1 cellular context compared by ENCODE assay signal in the genomic region with DNA sequence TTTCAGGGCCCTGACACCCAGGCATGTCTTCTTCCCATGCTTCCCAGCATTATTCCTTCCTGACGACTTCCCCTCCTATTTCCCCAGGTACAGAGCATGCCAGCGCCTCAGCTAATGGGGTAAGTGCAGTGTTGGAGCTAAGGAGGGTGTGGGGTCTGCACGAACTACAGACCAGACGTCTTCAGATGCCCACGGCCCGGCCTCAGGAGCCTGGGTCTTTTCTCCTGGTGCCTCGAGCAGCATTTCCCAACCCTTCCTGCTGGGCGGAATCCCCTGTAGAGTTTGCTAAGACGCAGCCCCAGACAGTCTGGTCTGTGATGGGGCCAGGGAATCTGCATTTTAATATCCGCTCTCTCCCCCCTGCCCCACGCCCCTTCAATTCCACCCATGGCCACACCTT.
TF ChIP-seq lines count a peak whose summit lies in the region.

No MANE protein-coding gene starts in this region.

TF ChIP-seq in H1, 55 proteins besides CTCF, POLR2A, EP300 and RAD21:
- TF ChIP-seq CTBP2 (IDR thresholded peaks at IDR 0.05; ENCODE audit: borderline replicate concordance, insufficient read depth, insufficient read length, low read length) = no peak
- no peak for TF ChIP-seq HDAC2 (IDR thresholded peaks at IDR 0.05; ENCODE audit: borderline replicate concordance in 1 of 2, low read depth in 2 of 2, low read length in 2 of 2)
- TF ChIP-seq CREB1 (IDR thresholded peaks at IDR 0.05) = no peak
- TF ChIP-seq RFX5 (IDR thresholded peaks at IDR 0.05; ENCODE audit: borderline replicate concordance, low read depth, low read length) = no peak
- TF ChIP-seq EGR1 (IDR thresholded peaks at IDR 0.05; ENCODE audit: borderline replicate concordance, low read depth, low read length) = no peak
- TF ChIP-seq CBX8 (IDR thresholded peaks at IDR 0.05; ENCODE audit: borderline replicate concordance, low read depth, low read length) = no peak
- no peak for TF ChIP-seq GABPA (IDR thresholded peaks at IDR 0.05; ENCODE audit: borderline replicate concordance, insufficient read depth, low read length)
- TF ChIP-seq BACH1 (IDR thresholded peaks at IDR 0.05; ENCODE audit: low read length) = no peak
- TF ChIP-seq POLR2AphosphoS5 (IDR thresholded peaks at IDR 0.05; ENCODE audit: low read depth, low read length) = no peak
- TF ChIP-seq RXRA (IDR thresholded peaks at IDR 0.05; ENCODE audit: insufficient read depth, low read depth, low read length) = no peak
- TF ChIP-seq RNF2 (IDR thresholded peaks at IDR 0.05; ENCODE audit: borderline replicate concordance, low read depth, low read length, missing control alignments, poor library complexity, severe bottlenecking) = no peak
- no peak for TF ChIP-seq TBP (IDR thresholded peaks at IDR 0.05; ENCODE audit: low read depth, low read length)
- no peak for TF ChIP-seq JUN (IDR thresholded peaks at IDR 0.05; ENCODE audit: low read depth, low read length)
- no peak for TF ChIP-seq MAFK (IDR thresholded peaks at IDR 0.05; ENCODE audit: low read depth, low read length)
- no peak for TF ChIP-seq TEAD4 (IDR thresholded peaks at IDR 0.05; ENCODE audit: low read depth, low read length)
